2 cellular contexts compared by ENCODE assay signal in the genomic region with DNA sequence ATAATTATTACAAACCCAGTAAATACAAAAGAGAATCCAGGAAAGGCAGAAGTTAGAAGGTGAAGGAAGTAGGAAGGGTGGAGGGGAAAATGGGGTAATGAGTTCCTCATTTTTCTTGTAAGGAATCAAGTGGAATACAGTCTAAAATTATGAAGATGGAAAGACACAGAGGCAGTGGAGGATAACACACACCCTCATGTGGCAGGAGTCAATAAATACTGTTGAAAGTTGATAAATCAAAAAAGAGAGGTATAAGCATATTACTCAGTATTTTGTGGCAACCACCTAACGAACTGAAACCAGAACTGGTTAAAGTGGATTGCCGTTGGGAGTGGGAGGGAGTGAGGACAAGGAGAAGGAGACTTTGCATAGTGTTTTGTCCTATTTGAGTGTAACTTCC.
A peak's percentile ranks its signal among the peaks of the same experiment; 100 is the strongest.
TF ChIP-seq lines count a peak whose summit lies in the region.

No MANE protein-coding gene starts in this region.

TF ChIP-seq in IMR-90, 13 proteins besides CTCF, POLR2A, EP300 and RAD21:
- TF ChIP-seq SMC3 (IDR thresholded peaks at IDR 0.05; ENCODE audit: low read depth, low read length) (peak; percentile 2; the same call in 1 of the 2 replicates), FOS (IDR thresholded peaks at IDR 0.05; ENCODE audit: low read depth, low read length) (no peak)
TF ChIP-seq in IMR-90: peak in this region for 1.

TF ChIP-seq in WTC11, 78 proteins besides CTCF, POLR2A, EP300 and RAD21:
- TF ChIP-seq NR3C1 (CRISPR knock-in tag; conservative IDR thresholded peaks at IDR 0.05; ENCODE audit: low read depth) (no peak), ZNF423 (CRISPR knock-in tag; IDR thresholded peaks at IDR 0.05) (no peak), GTF2I (CRISPR knock-in tag; conservative IDR thresholded peaks at IDR 0.05) (no peak), NR2C2 (CRISPR knock-in tag; IDR thresholded peaks at IDR 0.05) (no peak), SP1 (CRISPR knock-in tag; conservative IDR thresholded peaks at IDR 0.05) (no peak)
- TF ChIP-seq, protein P1, sequence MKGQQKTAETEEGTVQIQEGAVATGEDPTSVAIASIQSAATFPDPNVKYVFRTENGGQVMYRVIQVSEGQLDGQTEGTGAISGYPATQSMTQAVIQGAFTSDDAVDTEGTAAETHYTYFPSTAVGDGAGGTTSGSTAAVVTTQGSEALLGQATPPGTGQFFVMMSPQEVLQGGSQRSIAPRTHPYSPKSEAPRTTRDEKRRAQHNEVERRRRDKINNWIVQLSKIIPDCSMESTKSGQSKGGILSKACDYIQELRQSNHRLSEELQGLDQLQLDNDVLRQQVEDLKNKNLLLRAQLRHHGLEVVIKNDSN (CRISPR knock-in tag; IDR thresholded peaks at IDR 0.05) = no peak
